ENCODE assay signal across 16 cellular contexts in genomic region chr12:65937181-65937641, GRCh38.
DNase-seq lines count a peak whose midpoint lies in the region; ATAC-seq and TF ChIP-seq lines count a peak whose summit lies in the region.
"Had no signal": no experiment of that assay in that cellular context is flagged by ENCODE, and none has a peak within 500 bp of the region (broad histone marks: within the 10 kb centered on the region; RNA-seq: fewer than 3 reads in every experiment).

No MANE protein-coding gene starts in this region.

- no peaks in the 10 kb centered on the region for H3F3A ChIP-seq in GM23338 (replicated peaks; ENCODE audit: low read depth)

- TF ChIP-seq CTCF in GM23338 (conservative IDR thresholded peaks at IDR 0.05; ENCODE audit: low read depth in 2 of 2) (no peak), mammary epithelial cell (conservative IDR thresholded peaks at IDR 0.05 in 1 of 2, IDR thresholded peaks at IDR 0.05 in 1 of 2; ENCODE audit: extremely low read depth in 1 of 2, insufficient read depth in 1 of 2, low read depth in 1 of 2, low read length in 2 of 2) (no peak)

- no peak for ATAC-seq in GM23338
- ATAC-seq in HG03159 (IDR thresholded peaks at IDR 0.05; ENCODE audit: unreplicated experiment) = no peak
- no peak for ATAC-seq in HG02938 (IDR thresholded peaks at IDR 0.05; ENCODE audit: unreplicated experiment)
- ATAC-seq: T-helper 17 cell had no signal

- no peaks in the 10 kb centered on the region for H3K36me3 Mint-ChIP-seq in GM23338 (ENCODE audit: low read depth)
- no peaks in the 10 kb centered on the region for H3K36me3 Mint-ChIP-seq in activated T-helper 2 cell treated with anti-CD3 and anti-CD28 coated beads, Interferon-gamma antibody, Interleukin-2, Interleukin-4, amounts not matched to agents 10 μg/mL and 5 μg/mL and 100 μg/mL, durations not matched to agents 14 hours and 24 hours and 36 hours (ENCODE audit: low read depth)
- H3K36me3 Mint-ChIP-seq: activated CD4-positive, alpha-beta memory T cell treated with anti-CD3 and anti-CD28 coated beads for 36 hours had no signal

- H3K9ac ChIP-seq in mammary epithelial cell (ENCODE audit: insufficient read depth, low read length) = no peak overlapping the region
- H3K9ac ChIP-seq: KMS-11 had no signal

- no peaks in the 10 kb centered on the region for H3K27me3 ChIP-seq in GM23338 (ENCODE audit: insufficient read depth)
- no peaks in the 10 kb centered on the region for H3K27me3 ChIP-seq in mammary epithelial cell (ENCODE audit: insufficient read depth, low read length)
- H3K27me3 ChIP-seq: transverse colon had no signal

- H2AFZ ChIP-seq in GM23338 (no peak overlapping the region), mammary epithelial cell (ENCODE audit: low read depth, low read length) (no peak overlapping the region)

- intact Hi-C loops in mammary epithelial cell (cut with micrococcal nuclease) = no loop called here
- intact Hi-C loops in activated T-helper 2 cell treated with anti-CD3 and anti-CD28 coated beads, Interferon-gamma antibody, Interleukin-2, Interleukin-4, amounts not matched to agents 10 μg/mL and 5 μg/mL and 100 μg/mL, durations not matched to agents 14 hours and 24 hours and 36 hours (cut with micrococcal nuclease) = no loop called here

- H3K79me2 ChIP-seq in GM23338 (replicated peaks; ENCODE audit: insufficient read depth) (no peaks in the 10 kb centered on the region), mammary epithelial cell (ENCODE audit: insufficient read depth, low read length) (peaks cover 87% of the 10 kb centered on the region)

- H3K9me3 Mint-ChIP-seq in GM23338 = no peaks in the 10 kb centered on the region
- no peaks in the 10 kb centered on the region for H3K9me3 Mint-ChIP-seq in activated T-helper 2 cell treated with anti-CD3 and anti-CD28 coated beads, Interferon-gamma antibody, Interleukin-2, Interleukin-4, amounts not matched to agents 10 μg/mL and 5 μg/mL and 100 μg/mL, durations not matched to agents 14 hours and 24 hours and 36 hours
- H3K9me3 Mint-ChIP-seq: activated CD4-positive, alpha-beta memory T cell treated with anti-CD3 and anti-CD28 coated beads for 36 hours had no signal

- CTCF ChIA-PET in mammary epithelial cell (lab: Charles Lee; ENCODE audit: low non-redundant PET) = no interaction called here

- dilution Hi-C loops in mammary epithelial cell (cut with HindIII; ENCODE audit: low sequenced_read_pairs) = no loop called here

- H3K4me3 ChIP-seq in GM23338 (no peak overlapping the region), mammary epithelial cell (replicated peaks in 1 of 3; ENCODE audit: insufficient read depth in 1 of 3, low read depth in 2 of 3, low read length in 3 of 3) (no peak overlapping the region)
- H3K4me3 ChIP-seq: transverse colon had no signal

- H3K9me2 ChIP-seq in GM23338 (ENCODE audit: insufficient read depth) = no peaks in the 10 kb centered on the region

- H4K20me1 ChIP-seq in GM23338 (replicated peaks; ENCODE audit: insufficient read depth) = no peaks in the 10 kb centered on the region
- H4K20me1 ChIP-seq in mammary epithelial cell (ENCODE audit: insufficient read depth, low read length) = peaks cover 6% of the 10 kb centered on the region

- 4% methylated on average over 3 of the region's 4 CpGs for WGBS in mammary epithelial cell (ENCODE audit: low coverage, missing lambda C conversion rate)

- no peak overlapping the region for H3K4me3 Mint-ChIP-seq in GM23338
- no peak overlapping the region for H3K4me3 Mint-ChIP-seq in activated T-helper 2 cell treated with anti-CD3 and anti-CD28 coated beads, Interferon-gamma antibody, Interleukin-2, Interleukin-4, amounts not matched to agents 10 μg/mL and 5 μg/mL and 100 μg/mL, durations not matched to agents 14 hours and 24 hours and 36 hours (ENCODE audit: low read depth)
- H3K4me3 Mint-ChIP-seq: activated CD4-positive, alpha-beta memory T cell treated with anti-CD3 and anti-CD28 coated beads for 36 hours; T-helper 17 cell had no signal

- peaks cover 36% of the 10 kb centered on the region for H3K4me1 Mint-ChIP-seq in GM23338
- peaks cover 3% of the 10 kb centered on the region for H3K4me1 Mint-ChIP-seq in activated T-helper 2 cell treated with anti-CD3 and anti-CD28 coated beads, Interferon-gamma antibody, Interleukin-2, Interleukin-4, amounts not matched to agents 10 μg/mL and 5 μg/mL and 100 μg/mL, durations not matched to agents 14 hours and 24 hours and 36 hours (ENCODE audit: low read depth)
- H3K4me1 Mint-ChIP-seq: T-helper 17 cell had no signal

- H3K4me1 ChIP-seq in GM23338 (ENCODE audit: insufficient read depth) (peaks cover 14% of the 10 kb centered on the region), mammary epithelial cell (ENCODE audit: insufficient read depth, low read length) (peaks cover 50% of the 10 kb centered on the region)

- DNase-seq in A172 (ENCODE audit: low spot score) = peak; percentile 28
- DNase-seq in GM23338 (ENCODE audit: low spot score) = no peak
- DNase-seq in mammary epithelial cell = no peak
- peak; percentile 93 for DNase-seq in left kidney (ENCODE audit: low read depth, low spot score)
- no peak for DNase-seq in putamen (ENCODE audit: low spot score)
- DNase-seq in activated T-helper 2 cell treated with anti-CD3 and anti-CD28 coated beads, Interferon-gamma antibody, Interleukin-2, Interleukin-4, amounts not matched to agents 10 μg/mL and 5 μg/mL and 100 μg/mL, durations not matched to agents 14 hours and 24 hours and 36 hours (ENCODE audit: low spot score) = no peak
- DNase-seq: activated CD4-positive, alpha-beta memory T cell treated with anti-CD3 and anti-CD28 coated beads for 36 hours; activated effector memory CD4-positive, alpha-beta T cell treated with anti-CD3 and anti-CD28 coated beads, Interleukin-2, amount 50 U/mL, for 16 hours; central memory CD4-positive, alpha-beta T cell; NCI-H187 treated with DMSO at 0.1 percent for 48 hours; occipital lobe; T-helper 17 cell; transverse colon had no signal

- H3K36me3 ChIP-seq in GM23338 (ENCODE audit: insufficient read depth) (no peaks in the 10 kb centered on the region), mammary epithelial cell (ENCODE audit: insufficient read depth, low read length) (peaks cover 49% of the 10 kb centered on the region)
- H3K36me3 ChIP-seq: transverse colon had no signal

- no peaks in the 10 kb centered on the region for H3K27me3 Mint-ChIP-seq in GM23338 (ENCODE audit: insufficient read depth, low read depth, poor library complexity)
- H3K27me3 Mint-ChIP-seq in activated T-helper 2 cell treated with anti-CD3 and anti-CD28 coated beads, Interferon-gamma antibody, Interleukin-2, Interleukin-4, amounts not matched to agents 10 μg/mL and 5 μg/mL and 100 μg/mL, durations not matched to agents 14 hours and 24 hours and 36 hours (ENCODE audit: low read depth) = peaks cover 10% of the 10 kb centered on the region

- H3K4me2 ChIP-seq in GM23338 (no peak overlapping the region), mammary epithelial cell (ENCODE audit: insufficient read depth, low read depth, low read length) (no peak overlapping the region)
- H3K4me2 ChIP-seq: KMS-11 had no signal

- no peak overlapping the region for H3K27ac ChIP-seq in GM23338 (ENCODE audit: low read depth)
- peak overlapping the region; percentile 13 for H3K27ac ChIP-seq in mammary epithelial cell (ENCODE audit: insufficient read depth, low read depth, low read length)
- H3K27ac ChIP-seq: KMS-11, transverse colon had no signal

- in situ Hi-C loops in mammary epithelial cell (cut with MboI; ENCODE audit: low sequenced_read_pairs in 2 of 2) = no loop called here

- no TSS peak for BruUV-seq in mammary epithelial cell (replicated peaks; lab: Mats Ljungman, UMichigan)

- no peaks in the 10 kb centered on the region for H3K9me3 ChIP-seq in mammary epithelial cell (replicated peaks; ENCODE audit: insufficient read depth, low read length)
- H3K9me3 ChIP-seq: transverse colon had no signal

- H3K27ac Mint-ChIP-seq in GM23338 = 0 out of 2 replicates have a peak overlapping the region, but pooled peaks have one; percentile 72
- H3K27ac Mint-ChIP-seq in activated T-helper 2 cell treated with anti-CD3 and anti-CD28 coated beads, Interferon-gamma antibody, Interleukin-2, Interleukin-4, amounts not matched to agents 10 μg/mL and 5 μg/mL and 100 μg/mL, durations not matched to agents 14 hours and 24 hours and 36 hours = no peak overlapping the region
- H3K27ac Mint-ChIP-seq: activated CD4-positive, alpha-beta memory T cell treated with anti-CD3 and anti-CD28 coated beads for 36 hours; T-helper 17 cell had no signal

TF ChIP-seq in GM23338, 12 proteins besides CTCF, POLR2A, EP300 and RAD21:
- TF ChIP-seq ETS1 (IDR thresholded peaks at IDR 0.05) (no peak), JUNB (IDR thresholded peaks at IDR 0.05; ENCODE audit: unreplicated experiment) (no peak), EZH2phosphoT487 (IDR thresholded peaks at IDR 0.05; ENCODE audit: unreplicated experiment) (no peak)
TF ChIP-seq in GM23338: peak in this region for 0.

Comparison
In these comparisons a context has a peak if more than half of its experiments do, and no peak if none do; other contexts are left out.
1. DNase-seq: peak in A172 (single experiment) and left kidney (single experiment); none in GM23338 (single experiment), mammary epithelial cell (single experiment), putamen (single experiment) and activated T-helper 2 cell treated with anti-CD3 and anti-CD28 coated beads, Interferon-gamma antibody, Interleukin-2, Interleukin-4, amounts not matched to agents 10 μg/mL and 5 μg/mL and 100 μg/mL, durations not matched to agents 14 hours and 24 hours and 36 hours (single experiment).